ENCODE assay signal across 13 cellular contexts in genomic region chr11:111416231-111416960, GRCh38. TPM values are rescaled to one million over a fixed set of nuclear protein-coding genes. Genes with fewer than 3 reads are reported as not detected.
A peak's percentile ranks its signal among the peaks of the same experiment; 100 is the strongest.
DNase-seq lines count a peak whose midpoint lies in the region; ATAC-seq and TF ChIP-seq lines count a peak whose summit lies in the region.
"Had no signal": no experiment of that assay in that cellular context is flagged by ENCODE, and none has a peak within 500 bp of the region (broad histone marks: within the 10 kb centered on the region; RNA-seq: fewer than 3 reads in every experiment).

No MANE protein-coding gene starts in this region.

- no peak for TF ChIP-seq POLR2A in Peyer's patch (IDR thresholded peaks at IDR 0.05)

- no peak overlapping the region for H3K4me3 ChIP-seq in Peyer's patch

- peak overlapping the region; percentile 50 to 83 (median 72) for H3K27ac ChIP-seq in Peyer's patch

- DNase-seq in Peyer's patch (no peak), nephron progenitor cell (no peak), DMS79 treated with DMSO at 0.1 percent for 48 hours (lab: John Stamatoyannopoulos, UW) (no peak), natural killer cell (no peak)
- DNase-seq in activated CD8-positive, alpha-beta memory T cell treated with anti-CD3 and anti-CD28 coated beads, Interleukin-2, amount 10 ng/mL, durations not matched to agents 7 days and 5 days, result no peak
- DNase-seq: erythroblast, immature natural killer cell, NCI-H446, occipital lobe had no signal

- H3K27ac Mint-ChIP-seq in nephron progenitor cell (peak overlapping the region; percentile 94), natural killer cell (no peak overlapping the region)
- no peak overlapping the region for H3K27ac Mint-ChIP-seq in activated CD8-positive, alpha-beta memory T cell treated with anti-CD3 and anti-CD28 coated beads, Interleukin-2, amount 10 ng/mL, durations not matched to agents 7 days and 5 days

- H3K36me3 Mint-ChIP-seq in nephron progenitor cell (ENCODE audit: low read depth), result no peaks in the 10 kb centered on the region
- no peaks in the 10 kb centered on the region for H3K36me3 Mint-ChIP-seq in activated CD8-positive, alpha-beta memory T cell treated with anti-CD3 and anti-CD28 coated beads, Interleukin-2, amount 10 ng/mL, durations not matched to agents 7 days and 5 days
- no peaks in the 10 kb centered on the region for H3K36me3 Mint-ChIP-seq in natural killer cell
- H3K36me3 Mint-ChIP-seq: immature natural killer cell had no signal

- H3K4me3 Mint-ChIP-seq in nephron progenitor cell (no peak overlapping the region), natural killer cell (no peak overlapping the region)
- H3K4me3 Mint-ChIP-seq in activated CD8-positive, alpha-beta memory T cell treated with anti-CD3 and anti-CD28 coated beads, Interleukin-2, amount 10 ng/mL, durations not matched to agents 7 days and 5 days, result no peak overlapping the region

- intact Hi-C loops in natural killer cell (cut with micrococcal nuclease), result no loop called here

- H3K9me3 ChIP-seq in Peyer's patch, result no peaks in the 10 kb centered on the region

- no peaks in the 10 kb centered on the region for H3K36me3 ChIP-seq in Peyer's patch

- no peaks in the 10 kb centered on the region for H3K27me3 ChIP-seq in Peyer's patch

- CTCF ChIA-PET in activated CD8-positive, alpha-beta memory T cell treated with anti-CD3 and anti-CD28 coated beads, Interleukin-2, amount 10 ng/mL, durations not matched to agents 7 days and 5 days (lab: Charles Lee), result interaction anchor here (0.6 to 2.0 kb wide), 4 partner anchors 12 to 133 kb away, joined by 3 to 22 read pairs (median 4); no protein-coding TSS in a partner anchor

- TF ChIP-seq CTCF in Peyer's patch (IDR thresholded peaks at IDR 0.05), result no peak
- no peak for TF ChIP-seq CTCF in nephron progenitor cell (IDR thresholded peaks at IDR 0.05)
- TF ChIP-seq CTCF in natural killer cell (IDR thresholded peaks at IDR 0.05), result no peak

- H3K4me1 ChIP-seq in Peyer's patch, result peaks cover 0 to 35% (median 20%) of the 10 kb centered on the region in 4 donors

- H3K9me3 Mint-ChIP-seq in nephron progenitor cell, result peaks cover 3% of the 10 kb centered on the region
- no peaks in the 10 kb centered on the region for H3K9me3 Mint-ChIP-seq in activated CD8-positive, alpha-beta memory T cell treated with anti-CD3 and anti-CD28 coated beads, Interleukin-2, amount 10 ng/mL, durations not matched to agents 7 days and 5 days (ENCODE audit: low read depth)
- no peaks in the 10 kb centered on the region for H3K9me3 Mint-ChIP-seq in natural killer cell
- H3K9me3 Mint-ChIP-seq: immature natural killer cell had no signal

- H3K27me3 Mint-ChIP-seq in nephron progenitor cell (ENCODE audit: low read depth, poor library complexity) (peaks cover 13% of the 10 kb centered on the region), natural killer cell (ENCODE audit: low read depth in 2 of 2) (no peaks in the 10 kb centered on the region)
- peaks cover 3% of the 10 kb centered on the region for H3K27me3 Mint-ChIP-seq in activated CD8-positive, alpha-beta memory T cell treated with anti-CD3 and anti-CD28 coated beads, Interleukin-2, amount 10 ng/mL, durations not matched to agents 7 days and 5 days

- peaks cover 39% of the 10 kb centered on the region for H3K4me1 Mint-ChIP-seq in nephron progenitor cell
- peaks cover 51% of the 10 kb centered on the region for H3K4me1 Mint-ChIP-seq in activated CD8-positive, alpha-beta memory T cell treated with anti-CD3 and anti-CD28 coated beads, Interleukin-2, amount 10 ng/mL, durations not matched to agents 7 days and 5 days
- peaks cover 28 to 33% of the 10 kb centered on the region in 2 donors for H3K4me1 Mint-ChIP-seq in natural killer cell

- peak; percentile 7 for ATAC-seq in GM18511 (IDR thresholded peaks at IDR 0.05; ENCODE audit: unreplicated experiment)
- ATAC-seq in HG02610 (IDR thresholded peaks at IDR 0.05; ENCODE audit: unreplicated experiment), result peak; percentile 6
- ATAC-seq in activated CD8-positive, alpha-beta memory T cell treated with anti-CD3 and anti-CD28 coated beads, Interleukin-2, amount 10 ng/mL, durations not matched to agents 7 days and 5 days, result no peak
- no peak for ATAC-seq in natural killer cell
- ATAC-seq in GM21717 (IDR thresholded peaks at IDR 0.05; ENCODE audit: unreplicated experiment), result no peak

RNA-seq across cellular contexts. Expression of gene POU2AF1, which starts 37.3 kb away (rescaled TPM):
- total RNA-seq in Peyer's patch (10 to 100 TPM in 1 of 4 donors, 1 to 10 TPM in 3; 5.0 to 33.0 (median 5.4) TPM), natural killer cell (10 to 100 TPM in 1 of 3 donors, 1 to 10 TPM in 1, under 1 TPM in 1; 0.82 to 16.8 (median 1.1) TPM)
- total RNA-seq in activated CD8-positive, alpha-beta memory T cell treated with anti-CD3 and anti-CD28 coated beads, Interleukin-2, amount 10 ng/mL, durations not matched to agents 7 days and 5 days, result 1 to 10 TPM; 2.9 to 7.4 TPM
- total RNA-seq: LHCN-M2, occipital lobe had no signal

Comparison
In these comparisons a context has a peak if more than half of its experiments do, and no peak if none do; other contexts are left out.
1. ATAC-seq: peak in GM18511 (single experiment) and HG02610 (single experiment); none in activated CD8-positive, alpha-beta memory T cell treated with anti-CD3 and anti-CD28 coated beads, Interleukin-2, amount 10 ng/mL, durations not matched to agents 7 days and 5 days (single experiment), natural killer cell (0 of 3) and GM21717 (single experiment).